In the genomic region with DNA sequence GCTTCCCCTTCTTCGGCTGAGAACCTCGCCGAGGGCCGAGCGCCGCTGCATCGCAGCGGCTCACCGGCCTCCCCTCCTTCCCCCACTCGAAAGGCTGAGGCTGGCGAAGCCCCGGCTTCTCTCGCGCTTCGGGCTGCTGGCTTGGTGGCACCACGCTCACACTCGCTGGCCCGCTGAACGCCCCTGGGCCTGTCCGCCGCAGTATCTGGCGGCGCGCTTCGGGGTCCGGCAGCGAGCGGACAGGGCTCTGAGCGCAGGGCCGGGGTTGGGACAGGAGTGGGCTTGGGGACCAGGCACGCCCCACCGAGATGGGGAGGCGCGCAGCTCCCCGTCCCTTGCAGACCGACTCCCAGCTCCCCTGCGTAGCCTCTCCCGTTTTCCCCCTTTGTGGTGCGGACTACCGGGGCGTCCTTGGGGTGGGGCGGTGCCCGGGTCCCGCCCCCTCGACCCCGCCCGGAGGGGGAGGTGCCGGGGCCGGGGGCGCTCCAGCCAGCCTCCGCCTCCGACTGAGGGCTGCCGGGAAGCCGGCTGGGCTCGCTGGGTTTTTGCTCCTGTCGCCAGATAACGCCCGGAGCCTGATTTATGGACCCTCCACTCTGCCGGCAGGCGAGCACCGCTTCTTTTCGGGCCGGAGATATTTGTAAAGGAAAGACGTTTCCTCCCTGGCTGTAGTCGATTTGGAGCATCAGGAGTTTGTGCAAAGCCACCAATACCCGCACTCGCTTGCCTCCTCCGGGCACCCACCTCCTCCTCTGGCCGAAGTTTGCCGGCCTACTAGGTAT, we compare ENCODE assay signal across 9 cellular contexts. TPM values are rescaled to one million over a fixed set of nuclear protein-coding genes. Genes with fewer than 3 reads are reported as not detected.
DNase-seq lines count a peak whose midpoint lies in the region; ATAC-seq and TF ChIP-seq lines count a peak whose summit lies in the region.
"Had no signal": no experiment of that assay in that cellular context is flagged by ENCODE, and none has a peak within 500 bp of the region (broad histone marks: within the 10 kb centered on the region; RNA-seq: fewer than 3 reads in every experiment).

No MANE protein-coding gene starts in this region.

- H3K36me3 Mint-ChIP-seq in activated naive CD4-positive, alpha-beta T cell treated with anti-CD3 and anti-CD28 coated beads, Interleukin-2, amount 10 ng/mL, durations not matched to agents 7 days and 5 days, result peaks cover 2% of the 10 kb centered on the region
- H3K36me3 Mint-ChIP-seq in type B pancreatic cell, result no peaks in the 10 kb centered on the region

- peaks cover 5% of the 10 kb centered on the region for H3K4me1 Mint-ChIP-seq in activated naive CD4-positive, alpha-beta T cell treated with anti-CD3 and anti-CD28 coated beads, Interleukin-2, amount 10 ng/mL, durations not matched to agents 7 days and 5 days
- H3K4me1 Mint-ChIP-seq in type B pancreatic cell (ENCODE audit: unreplicated experiment), result peaks cover 1% of the 10 kb centered on the region

- H3K9me3 Mint-ChIP-seq in activated naive CD4-positive, alpha-beta T cell treated with anti-CD3 and anti-CD28 coated beads, Interleukin-2, amount 10 ng/mL, durations not matched to agents 7 days and 5 days, result no peaks in the 10 kb centered on the region
- no peaks in the 10 kb centered on the region for H3K9me3 Mint-ChIP-seq in type B pancreatic cell
- H3K9me3 Mint-ChIP-seq: T-helper 2 cell treated with Interferon-gamma antibody and Interleukin-4, amounts not matched to agents 5 μg/mL and 100 μg/mL, for 36 hours had no signal

- H3K4me3 ChIP-seq in cardiac fibroblast (replicated peaks in 1 of 2; ENCODE audit: low read depth in 2 of 2, low read length in 2 of 2), result peak overlapping the region; percentile 17 to 28

- peaks cover 93% of the 10 kb centered on the region for H3K27me3 Mint-ChIP-seq in activated naive CD4-positive, alpha-beta T cell treated with anti-CD3 and anti-CD28 coated beads, Interleukin-2, amount 10 ng/mL, durations not matched to agents 7 days and 5 days
- H3K27me3 Mint-ChIP-seq in type B pancreatic cell, result peaks cover 69% of the 10 kb centered on the region

- no peak overlapping the region for H3K4me3 Mint-ChIP-seq in activated naive CD4-positive, alpha-beta T cell treated with anti-CD3 and anti-CD28 coated beads, Interleukin-2, amount 10 ng/mL, durations not matched to agents 7 days and 5 days
- H3K4me3 Mint-ChIP-seq in type B pancreatic cell, result peak overlapping the region; percentile 85
- H3K4me3 Mint-ChIP-seq: T-helper 2 cell treated with Interferon-gamma antibody and Interleukin-4, amounts not matched to agents 5 μg/mL and 100 μg/mL, for 36 hours had no signal

- TF ChIP-seq CTCF in cardiac fibroblast (IDR thresholded peaks at IDR 0.05; ENCODE audit: low read depth, low read length) (no peak), type B pancreatic cell (conservative IDR thresholded peaks at IDR 0.05) (no peak)

- CTCF ChIA-PET in activated naive CD4-positive, alpha-beta T cell treated with anti-CD3 and anti-CD28 coated beads, Interleukin-2, amount 10 ng/mL, durations not matched to agents 7 days and 5 days (lab: Charles Lee), result no interaction called here

- ATAC-seq in GM19397 (IDR thresholded peaks at IDR 0.05; ENCODE audit: unreplicated experiment), result no peak

- no peak for DNase-seq in activated naive CD4-positive, alpha-beta T cell treated with anti-CD3 and anti-CD28 coated beads, Interleukin-2, amount 10 ng/mL, durations not matched to agents 7 days and 5 days
- no peak for DNase-seq in activated naive CD4-positive, alpha-beta T cell treated with anti-CD3 and anti-CD28 coated beads, Interleukin-2, amount 50 U/mL, for 16 hours
- DNase-seq in cardiac fibroblast (ENCODE audit: low read depth in 2 of 2) (no peak), lung microvascular endothelial cell (ENCODE audit: low read depth in 2 of 2) (peak; percentile 44 to 62), type B pancreatic cell (ENCODE audit: extremely low spot score, unreplicated experiment) (no peak), kidney glomerular epithelial cell (lab: John Stamatoyannopoulos, UW) (no peak), NCI-H1436 (lab: John Stamatoyannopoulos, UW) (no peak)

- peak overlapping the region; percentile 72 for H3K27ac Mint-ChIP-seq in activated naive CD4-positive, alpha-beta T cell treated with anti-CD3 and anti-CD28 coated beads, Interleukin-2, amount 10 ng/mL, durations not matched to agents 7 days and 5 days
- peak overlapping the region; percentile 8 for H3K27ac Mint-ChIP-seq in type B pancreatic cell
- H3K27ac Mint-ChIP-seq: T-helper 2 cell treated with Interferon-gamma antibody and Interleukin-4, amounts not matched to agents 5 μg/mL and 100 μg/mL, for 36 hours had no signal

RNA-seq across cellular contexts. Expression of a gene that starts 3.8 kb away (rescaled TPM):
- total RNA-seq in lung microvascular endothelial cell (under 0.01 and 2.0 TPM in 2 replicates), type B pancreatic cell (ENCODE audit: low replicate concordance) (0.50 and 2.1 TPM in 2 replicates)

Comparison
In these comparisons a context has a peak if more than half of its experiments do, and no peak if none do; other contexts are left out.
1. DNase-seq: peak in lung microvascular endothelial cell (2 of 2); none in activated naive CD4-positive, alpha-beta T cell treated with anti-CD3 and anti-CD28 coated beads, Interleukin-2, amount 10 ng/mL, durations not matched to agents 7 days and 5 days (single experiment), activated naive CD4-positive, alpha-beta T cell treated with anti-CD3 and anti-CD28 coated beads, Interleukin-2, amount 50 U/mL, for 16 hours (single experiment), cardiac fibroblast (0 of 2), type B pancreatic cell (single experiment), kidney glomerular epithelial cell (single experiment) and NCI-H1436 (single experiment).